Comparison of ENCODE assay signal across 2 cellular contexts in genomic region chr5:128962211-128962610, GRCh38.
TF ChIP-seq lines count a peak whose summit lies in the region.

No MANE protein-coding gene starts in this region.

TF ChIP-seq in GM23338, 12 proteins besides CTCF, POLR2A, EP300 and RAD21:
- TF ChIP-seq ZNF331 (CRISPR knock-in tag; IDR thresholded peaks at IDR 0.05; ENCODE audit: low read depth) = no peak
- TF ChIP-seq ZNF462 (CRISPR knock-in tag; IDR thresholded peaks at IDR 0.05) = no peak
- TF ChIP-seq STAT1 (IDR thresholded peaks at IDR 0.05; ENCODE audit: unreplicated experiment) = no peak
- no peak for TF ChIP-seq REST (IDR thresholded peaks at IDR 0.05; ENCODE audit: unreplicated experiment)
- TF ChIP-seq POLR2AphosphoS5 (IDR thresholded peaks at IDR 0.05; ENCODE audit: low read depth) = no peak
- TF ChIP-seq, protein P1, sequence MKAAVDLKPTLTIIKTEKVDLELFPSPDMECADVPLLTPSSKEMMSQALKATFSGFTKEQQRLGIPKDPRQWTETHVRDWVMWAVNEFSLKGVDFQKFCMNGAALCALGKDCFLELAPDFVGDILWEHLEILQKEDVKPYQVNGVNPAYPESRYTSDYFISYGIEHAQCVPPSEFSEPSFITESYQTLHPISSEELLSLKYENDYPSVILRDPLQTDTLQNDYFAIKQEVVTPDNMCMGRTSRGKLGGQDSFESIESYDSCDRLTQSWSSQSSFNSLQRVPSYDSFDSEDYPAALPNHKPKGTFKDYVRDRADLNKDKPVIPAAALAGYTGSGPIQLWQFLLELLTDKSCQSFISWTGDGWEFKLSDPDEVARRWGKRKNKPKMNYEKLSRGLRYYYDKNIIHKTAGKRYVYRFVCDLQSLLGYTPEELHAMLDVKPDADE (IDR thresholded peaks at IDR 0.05) = no peak
- no peak for TF ChIP-seq JUNB (IDR thresholded peaks at IDR 0.05; ENCODE audit: unreplicated experiment)
- no peak for TF ChIP-seq NANOG (IDR thresholded peaks at IDR 0.05; ENCODE audit: borderline replicate concordance)
- TF ChIP-seq ZNF114 (CRISPR knock-in tag; IDR thresholded peaks at IDR 0.05) = no peak
- TF ChIP-seq EZH2 (IDR thresholded peaks at IDR 0.05; ENCODE audit: low read depth, unreplicated experiment) = no peak

TF ChIP-seq in K562, 482 proteins besides CTCF, POLR2A, EP300 and RAD21:
- TF ChIP-seq TOE1 (IDR thresholded peaks at IDR 0.05; ENCODE audit: borderline replicate concordance) (no peak), TOE1 (CRISPR knock-in tag; IDR thresholded peaks at IDR 0.05; ENCODE audit: borderline replicate concordance, low read depth) (no peak), TRIM28 (IDR thresholded peaks at IDR 0.05) (no peak), AFF1 (IDR thresholded peaks at IDR 0.05; ENCODE audit: low read depth in 1 of 2, partially characterized antibody in 2 of 2) (no peak), ZBED1 (IDR thresholded peaks at IDR 0.05) (no peak), RB1 (IDR thresholded peaks at IDR 0.05; ENCODE audit: low read depth) (no peak), FOXK2 (conservative IDR thresholded peaks at IDR 0.05 in 1 of 2, IDR thresholded peaks at IDR 0.05 in 1 of 2; ENCODE audit: low read depth in 2 of 2) (no peak), ASH1L (IDR thresholded peaks at IDR 0.05; ENCODE audit: borderline replicate concordance, low read depth, partially characterized antibody) (no peak), ZNF431 (CRISPR knock-in tag; IDR thresholded peaks at IDR 0.05) (no peak), HLTF (IDR thresholded peaks at IDR 0.05) (no peak), HCFC1 (IDR thresholded peaks at IDR 0.05; ENCODE audit: low read depth, low read length) (no peak), TEAD1 (CRISPR knock-in tag; IDR thresholded peaks at IDR 0.05) (no peak), ATF1 (CRISPR knock-in tag; IDR thresholded peaks at IDR 0.05) (no peak), ATF1 (tag; IDR thresholded peaks at IDR 0.05) (no peak), SOX6 (IDR thresholded peaks at IDR 0.05) (no peak), ZNF174 (CRISPR knock-in tag; IDR thresholded peaks at IDR 0.05) (no peak)
- TF ChIP-seq, protein P2, sequence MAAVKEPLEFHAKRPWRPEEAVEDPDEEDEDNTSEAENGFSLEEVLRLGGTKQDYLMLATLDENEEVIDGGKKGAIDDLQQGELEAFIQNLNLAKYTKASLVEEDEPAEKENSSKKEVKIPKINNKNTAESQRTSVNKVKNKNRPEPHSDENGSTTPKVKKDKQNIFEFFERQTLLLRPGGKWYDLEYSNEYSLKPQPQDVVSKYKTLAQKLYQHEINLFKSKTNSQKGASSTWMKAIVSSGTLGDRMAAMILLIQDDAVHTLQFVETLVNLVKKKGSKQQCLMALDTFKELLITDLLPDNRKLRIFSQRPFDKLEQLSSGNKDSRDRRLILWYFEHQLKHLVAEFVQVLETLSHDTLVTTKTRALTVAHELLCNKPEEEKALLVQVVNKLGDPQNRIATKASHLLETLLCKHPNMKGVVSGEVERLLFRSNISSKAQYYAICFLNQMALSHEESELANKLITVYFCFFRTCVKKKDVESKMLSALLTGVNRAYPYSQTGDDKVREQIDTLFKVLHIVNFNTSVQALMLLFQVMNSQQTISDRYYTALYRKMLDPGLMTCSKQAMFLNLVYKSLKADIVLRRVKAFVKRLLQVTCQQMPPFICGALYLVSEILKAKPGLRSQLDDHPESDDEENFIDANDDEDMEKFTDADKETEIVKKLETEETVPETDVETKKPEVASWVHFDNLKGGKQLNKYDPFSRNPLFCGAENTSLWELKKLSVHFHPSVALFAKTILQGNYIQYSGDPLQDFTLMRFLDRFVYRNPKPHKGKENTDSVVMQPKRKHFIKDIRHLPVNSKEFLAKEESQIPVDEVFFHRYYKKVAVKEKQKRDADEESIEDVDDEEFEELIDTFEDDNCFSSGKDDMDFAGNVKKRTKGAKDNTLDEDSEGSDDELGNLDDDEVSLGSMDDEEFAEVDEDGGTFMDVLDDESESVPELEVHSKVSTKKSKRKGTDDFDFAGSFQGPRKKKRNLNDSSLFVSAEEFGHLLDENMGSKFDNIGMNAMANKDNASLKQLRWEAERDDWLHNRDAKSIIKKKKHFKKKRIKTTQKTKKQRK (IDR thresholded peaks at IDR 0.05; ENCODE audit: borderline replicate concordance, low read depth, low read length) = no peak
- TF ChIP-seq, protein P3, sequence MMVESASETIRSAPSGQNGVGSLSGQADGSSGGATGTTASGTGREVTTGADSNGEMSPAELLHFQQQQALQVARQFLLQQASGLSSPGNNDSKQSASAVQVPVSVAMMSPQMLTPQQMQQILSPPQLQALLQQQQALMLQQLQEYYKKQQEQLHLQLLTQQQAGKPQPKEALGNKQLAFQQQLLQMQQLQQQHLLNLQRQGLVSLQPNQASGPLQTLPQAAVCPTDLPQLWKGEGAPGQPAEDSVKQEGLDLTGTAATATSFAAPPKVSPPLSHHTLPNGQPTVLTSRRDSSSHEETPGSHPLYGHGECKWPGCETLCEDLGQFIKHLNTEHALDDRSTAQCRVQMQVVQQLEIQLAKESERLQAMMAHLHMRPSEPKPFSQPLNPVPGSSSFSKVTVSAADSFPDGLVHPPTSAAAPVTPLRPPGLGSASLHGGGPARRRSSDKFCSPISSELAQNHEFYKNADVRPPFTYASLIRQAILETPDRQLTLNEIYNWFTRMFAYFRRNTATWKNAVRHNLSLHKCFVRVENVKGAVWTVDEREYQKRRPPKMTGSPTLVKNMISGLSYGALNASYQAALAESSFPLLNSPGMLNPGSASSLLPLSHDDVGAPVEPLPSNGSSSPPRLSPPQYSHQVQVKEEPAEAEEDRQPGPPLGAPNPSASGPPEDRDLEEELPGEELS (CRISPR knock-in tag; IDR thresholded peaks at IDR 0.05; ENCODE audit: borderline replicate concordance) = no peak
